ENCODE assay signal across 1 cellular context in genomic region chr20:34249291-34249690, GRCh38.
TF ChIP-seq lines count a peak whose summit lies in the region.

No MANE protein-coding gene starts in this region.

TF ChIP-seq in HepG2, 621 proteins besides CTCF, POLR2A, EP300 and RAD21:
- TF ChIP-seq ZBTB42 (CRISPR knock-in tag; IDR thresholded peaks at IDR 0.05) (no peak), ZNF282 (IDR thresholded peaks at IDR 0.05; ENCODE audit: partially characterized antibody) (no peak)
